ENCODE assay signal across 11 cellular contexts in the genomic region with DNA sequence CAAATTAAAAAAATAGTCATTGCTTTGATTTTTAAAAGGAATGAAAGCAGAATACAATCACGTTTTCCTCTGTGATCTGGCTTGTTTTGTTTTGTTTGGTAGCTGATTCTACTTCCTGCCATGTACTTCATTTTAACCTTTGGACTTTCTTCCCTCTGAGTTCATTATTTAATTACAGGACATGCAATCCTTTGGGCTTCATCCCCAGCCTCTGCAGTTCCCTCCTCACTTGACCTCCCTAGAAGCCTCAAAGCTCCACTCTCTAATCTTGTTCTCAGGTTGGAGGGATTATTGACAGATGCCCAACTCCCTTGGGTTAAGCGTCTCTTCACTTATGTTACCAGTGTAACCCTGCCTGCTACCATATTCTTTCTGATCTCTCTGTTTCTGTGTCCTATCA.
"Had no signal": no experiment of that assay in that cellular context is flagged by ENCODE, and none has a peak within 500 bp of the region (broad histone marks: within the 10 kb centered on the region; RNA-seq: fewer than 3 reads in every experiment).

No MANE protein-coding gene starts in this region.

- DNase-seq: activated B cell treated with CpG ODN at 0.5 μM for 24 hours; activated CD4-positive, alpha-beta memory T cell treated with anti-CD3 and anti-CD28 coated beads for 36 hours; activated CD4-positive, alpha-beta T cell treated with anti-CD3 and anti-CD28 coated beads for 4 hours; activated gamma-delta T cell treated with Interleukin-2 at 50 U/mL for 16 hours; activated T-cell treated with anti-CD3 and anti-CD28 coated beads for 4 hours; effector CD4-positive, alpha-beta T cell; gastrocnemius medialis; heart right ventricle; stimulated activated naive B cell treated with anti-CD40 and anti-IgM and Interleukin-4, amounts not matched to agents 10 μg/mL and 1 μg/mL and 100 μg/mL, for 72 hours had no signal

- ATAC-seq: activated naive CD4-positive, alpha-beta T cell treated with anti-CD3 and anti-CD28 coated beads, Interleukin-2, amount 50 U/mL, for 72 hours; gastrocnemius medialis; heart right ventricle; stimulated activated naive B cell treated with anti-CD40 and anti-IgM and Interleukin-4, amounts not matched to agents 10 μg/mL and 1 μg/mL and 100 μg/mL, for 72 hours had no signal

- FAIRE-seq: TTC549 had no signal
